17 cellular contexts compared by ENCODE assay signal in genomic region chr1:168172250-168172915, GRCh38. TPM values are rescaled to one million over a fixed set of nuclear protein-coding genes. Genes with fewer than 3 reads are reported as not detected.
DNase-seq lines count a peak whose midpoint lies in the region; ATAC-seq lines count a peak whose summit lies in the region.
"Had no signal": no experiment of that assay in that cellular context is flagged by ENCODE, and none has a peak within 500 bp of the region (broad histone marks: within the 10 kb centered on the region; RNA-seq: fewer than 3 reads in every experiment).

No MANE protein-coding gene starts in this region.

- H3K9me2 ChIP-seq in GM23248 (ENCODE audit: insufficient read depth) = no peaks in the 10 kb centered on the region

- DNase-seq in GM23248 (no peak), RKO (ENCODE audit: low spot score) (peak; percentile 12), ACHN (no peak)
- DNase-seq: Calu3; CD4-positive, alpha-beta memory T cell; DMS79 treated with DMSO at 0.1 percent for 48 hours; EL; GOT3; H7; Karpas-422; KBM-7 had no signal

- H4K20me1 ChIP-seq in GM23248 (ENCODE audit: insufficient read depth) = no peaks in the 10 kb centered on the region
- H4K20me1 ChIP-seq: BLaER1 had no signal

- H2AFZ ChIP-seq in GM23248 = peak overlapping the region; percentile 19; the same call in 1 of the 2 replicates

- H3K9ac ChIP-seq in GM23248 = no peak overlapping the region
- H3K9ac ChIP-seq: BLaER1 had no signal

- no peaks in the 10 kb centered on the region for H3K9me3 ChIP-seq in GM23248 (ENCODE audit: low read depth)
- H3K9me3 ChIP-seq: BLaER1 had no signal

- H3F3A ChIP-seq in GM23248 (ENCODE audit: insufficient read depth) = no peaks in the 10 kb centered on the region

- H3K27me3 ChIP-seq in GM23248 (replicated peaks; ENCODE audit: insufficient read depth) = no peaks in the 10 kb centered on the region
- H3K27me3 ChIP-seq: BLaER1 had no signal

- no peak overlapping the region for H3K4me3 ChIP-seq in GM23248
- H3K4me3 ChIP-seq: BLaER1 had no signal

- WGBS in GM23248 (ENCODE audit: low coverage in 1 of 2, low lambda C conversion rate in 2 of 2, missing lambda C conversion rate in 2 of 2), 2 experiments = 82 to 87% methylated on average over 3 of the region's 3 CpGs

- no peaks in the 10 kb centered on the region for H3K79me2 ChIP-seq in GM23248 (ENCODE audit: insufficient read depth)

- ATAC-seq in HG03097 (IDR thresholded peaks at IDR 0.05; ENCODE audit: low FRiP score, unreplicated experiment) (no peak), HG03439 (IDR thresholded peaks at IDR 0.05; ENCODE audit: unreplicated experiment) (no peak)
- ATAC-seq: HCT116 had no signal

- H3K4me1 ChIP-seq in GM23248 (ENCODE audit: insufficient read depth) = no peaks in the 10 kb centered on the region

- H3K4me2 ChIP-seq in GM23248 (ENCODE audit: unreplicated experiment) = no peak overlapping the region
- H3K4me2 ChIP-seq: BLaER1 had no signal

- no peak overlapping the region for H3K27ac ChIP-seq in GM23248
- H3K27ac ChIP-seq: BLaER1 had no signal

- no peaks in the 10 kb centered on the region for H3K36me3 ChIP-seq in GM23248 (ENCODE audit: low read depth)
- H3K36me3 ChIP-seq: BLaER1 had no signal

- in situ Hi-C loops in GM23248 (cut with MboI) (no loop called here), ACHN (cut with HindIII; ENCODE audit: low pct_ligation_motif_present, low pct_unique_long_range_greater_than_20kb, low sequenced_read_pairs) (no loop called here)

RNA-seq across cellular contexts. Expression of gene TIPRL, which starts 6.4 kb away (rescaled TPM):
- total RNA-seq in GM23248 (2014; rRNA removed; shearing (Covaris generic)) = 32.9 and 36.6 TPM in 2 replicates
- 62.9 and 67.2 TPM in 2 replicates for polyA plus RNA-seq in GM23248 (2016; fragmentation: Nextera tagmentation; extraction: Ambion mirVana)

RNA-seq across cellular contexts. Expression of gene GPR161, which starts 35.7 kb away (rescaled TPM):
- total RNA-seq in GM23248 (2014; rRNA removed; shearing (Covaris generic)) = 9.0 and 14.2 TPM in 2 replicates
- 11.0 and 11.8 TPM in 2 replicates for polyA plus RNA-seq in GM23248 (2016; fragmentation: Nextera tagmentation; extraction: Ambion mirVana)
- total RNA-seq: HT-29 had no signal
- polyA plus RNA-seq: CD14-positive monocyte had no signal

RNA-seq across cellular contexts. Expression of gene SFT2D2, which starts 53.4 kb away (rescaled TPM):
- total RNA-seq in GM23248 (2014; rRNA removed; shearing (Covaris generic)) = 38.4 and 38.7 TPM in 2 replicates
- 54.4 and 54.9 TPM in 2 replicates for polyA plus RNA-seq in GM23248 (2016; fragmentation: Nextera tagmentation; extraction: Ambion mirVana)
